ENCODE assay signal across 7 cellular contexts in genomic region chr17:14297161-14297851, GRCh38. TPM values are rescaled to one million over a fixed set of nuclear protein-coding genes. Genes with fewer than 3 reads are reported as not detected.
DNase-seq lines count a peak whose midpoint lies in the region; ATAC-seq lines count a peak whose summit lies in the region.

No MANE protein-coding gene starts in this region.

- intact Hi-C loops in naive thymus-derived CD4-positive, alpha-beta T cell (cut with micrococcal nuclease), result no loop called here

- H3K27ac ChIP-seq in naive thymus-derived CD4-positive, alpha-beta T cell (ENCODE audit: low read depth, low read length), result no peak overlapping the region

- ATAC-seq in T-cell (replicated peaks in 1 of 4), result no peak
- no peak for ATAC-seq in effector memory CD8-positive, alpha-beta T cell (replicated peaks)
- no peak for ATAC-seq in naive thymus-derived CD4-positive, alpha-beta T cell
- ATAC-seq in GM21825 (IDR thresholded peaks at IDR 0.05; ENCODE audit: unreplicated experiment), result no peak

- peak overlapping the region; percentile 57 to 92 (median 68) for H3K4me3 Mint-ChIP-seq in T-cell
- peak overlapping the region; percentile 76 to 92 for H3K4me3 Mint-ChIP-seq in effector memory CD8-positive, alpha-beta T cell
- peak overlapping the region; percentile 54 to 95 (median 70) for H3K4me3 Mint-ChIP-seq in naive thymus-derived CD4-positive, alpha-beta T cell

- no peaks in the 10 kb centered on the region for H3K9me3 ChIP-seq in naive thymus-derived CD4-positive, alpha-beta T cell (ENCODE audit: control insufficient read depth in 2 of 3, low read length in 3 of 3)

- DNase-seq in HCEC 1CT (peak; percentile 50), T-cell (peak in 7 of 34 experiments; percentile 14 to 36 (median 26)), inferior parietal cortex (ENCODE audit: extremely low spot score) (no peak), KG1 (lab: John Stamatoyannopoulos, UW) (no peak)
- DNase-seq in effector memory CD8-positive, alpha-beta T cell, result peak; percentile 14 to 27 (median 23)
- DNase-seq in naive thymus-derived CD4-positive, alpha-beta T cell, result peak in 2 of 9 donors; percentile 25 to 62

- peak overlapping the region in 1 of 2 donors; percentile 36 for H3K27ac Mint-ChIP-seq in T-cell
- H3K27ac Mint-ChIP-seq in effector memory CD8-positive, alpha-beta T cell, result peak overlapping the region in 1 of 2 donors; percentile 54
- peak overlapping the region in 1 of 9 donors; percentile 28 for H3K27ac Mint-ChIP-seq in naive thymus-derived CD4-positive, alpha-beta T cell

- no peaks in the 10 kb centered on the region for H3K9me3 Mint-ChIP-seq in T-cell
- H3K9me3 Mint-ChIP-seq in effector memory CD8-positive, alpha-beta T cell, result no peaks in the 10 kb centered on the region
- H3K9me3 Mint-ChIP-seq in naive thymus-derived CD4-positive, alpha-beta T cell, result peaks cover 0 to 8% (median 0%) of the 10 kb centered on the region in 11 donors

- no peaks in the 10 kb centered on the region for H3K36me3 Mint-ChIP-seq in T-cell
- peaks cover 26% of the 10 kb centered on the region for H3K36me3 Mint-ChIP-seq in effector memory CD8-positive, alpha-beta T cell (ENCODE audit: insufficient read depth)
- H3K36me3 Mint-ChIP-seq in naive thymus-derived CD4-positive, alpha-beta T cell, result no peaks in the 10 kb centered on the region

- CTCF ChIA-PET in T-cell (lab: Charles Lee), result no interaction called here
- CTCF ChIA-PET in naive thymus-derived CD4-positive, alpha-beta T cell (lab: Charles Lee), result no interaction called here

- H3K27me3 Mint-ChIP-seq in T-cell, result peaks cover 49 to 65% of the 10 kb centered on the region in 2 donors
- H3K27me3 Mint-ChIP-seq in effector memory CD8-positive, alpha-beta T cell, result peaks cover 66 to 67% of the 10 kb centered on the region in 2 donors
- H3K27me3 Mint-ChIP-seq in naive thymus-derived CD4-positive, alpha-beta T cell, result peaks cover 59 to 68% (median 62%) of the 10 kb centered on the region in 5 donors

- peaks cover 45 to 52% (median 48%) of the 10 kb centered on the region in 3 donors for H3K4me1 Mint-ChIP-seq in T-cell
- H3K4me1 Mint-ChIP-seq in effector memory CD8-positive, alpha-beta T cell (ENCODE audit: low read depth in 2 of 2), result peaks cover 31 to 46% of the 10 kb centered on the region in 2 donors
- peaks cover 36 to 53% (median 46%) of the 10 kb centered on the region in 7 donors for H3K4me1 Mint-ChIP-seq in naive thymus-derived CD4-positive, alpha-beta T cell

- no peak overlapping the region for H3K4me3 ChIP-seq in naive thymus-derived CD4-positive, alpha-beta T cell (ENCODE audit: low read length)

- H3K36me3 ChIP-seq in naive thymus-derived CD4-positive, alpha-beta T cell (ENCODE audit: control insufficient read depth in 2 of 3, insufficient read depth in 3 of 3, low read length in 3 of 3), result peaks cover 0 to 4% (median 0%) of the 10 kb centered on the region in 3 experiments

- peaks cover 19 to 22% of the 10 kb centered on the region in 2 donors for H3K27me3 ChIP-seq in naive thymus-derived CD4-positive, alpha-beta T cell (ENCODE audit: control insufficient read depth in 2 of 2, insufficient read depth in 2 of 2, low read length in 2 of 2)

- peaks cover 18 to 20% of the 10 kb centered on the region in 2 donors for H3K4me1 ChIP-seq in naive thymus-derived CD4-positive, alpha-beta T cell (ENCODE audit: control insufficient read depth in 2 of 2, insufficient read depth in 2 of 2, low read length in 2 of 2)

- POLR2A ChIA-PET in T-cell (lab: Charles Lee), result no interaction called here
- POLR2A ChIA-PET in naive thymus-derived CD4-positive, alpha-beta T cell (lab: Charles Lee), result interaction anchor here (1.3 to 2.1 kb wide), 3 partner anchors 13 to 96 kb away, joined by 4 to 7 read pairs (median 4); no protein-coding TSS in a partner anchor

RNA-seq across cellular contexts. Expression of gene HS3ST3B1, which starts 3.6 kb away (rescaled TPM):
- total RNA-seq in T-cell, result 10 to 100 TPM; 12.9 to 35.1 (median 25.1) TPM
- 10 to 100 TPM; 11.7 to 40.7 (median 30.8) TPM for total RNA-seq in naive thymus-derived CD4-positive, alpha-beta T cell
- 10 to 100 TPM in 1 of 2 donors, 1 to 10 TPM in 1; 7.9 to 12.2 TPM for polyA plus RNA-seq in naive thymus-derived CD4-positive, alpha-beta T cell

Comparison
In these comparisons a context has a peak if more than half of its experiments do, and no peak if none do; other contexts are left out.
1. DNase-seq: peak in HCEC 1CT (single experiment) and effector memory CD8-positive, alpha-beta T cell (3 of 3); none in inferior parietal cortex (single experiment) and KG1 (single experiment).
2. Peak in every context shown above with its lines, with median percentiles within 50 percentile points of each other: H3K4me3 Mint-ChIP-seq.